In the genomic region with DNA sequence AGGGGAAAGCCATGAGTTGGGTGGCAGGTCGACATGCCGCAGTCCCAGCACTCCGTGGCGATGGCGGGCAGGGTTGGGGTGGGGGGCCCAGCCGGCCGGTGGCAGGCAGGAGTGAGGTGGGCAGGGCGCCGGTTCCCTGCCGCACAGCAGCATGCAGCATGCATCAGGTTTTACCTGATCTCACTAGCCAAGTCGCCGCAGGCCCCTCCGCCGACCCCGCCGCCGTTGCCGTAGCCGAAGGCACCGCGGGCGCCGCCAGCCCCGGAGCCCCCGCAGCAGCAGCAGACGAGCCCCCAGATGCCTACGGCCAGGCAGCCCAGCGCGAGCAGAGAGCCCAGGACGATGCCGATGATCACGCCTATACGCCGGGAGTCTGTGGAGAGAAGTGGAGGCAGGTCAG, we compare ENCODE assay signal across 1 cellular context.
TF ChIP-seq lines count a peak whose summit lies in the region.

No MANE protein-coding gene starts in this region.

TF ChIP-seq in WTC11, 78 proteins besides CTCF, POLR2A, EP300 and RAD21 (continued from another document):
- TF ChIP-seq, protein P1, sequence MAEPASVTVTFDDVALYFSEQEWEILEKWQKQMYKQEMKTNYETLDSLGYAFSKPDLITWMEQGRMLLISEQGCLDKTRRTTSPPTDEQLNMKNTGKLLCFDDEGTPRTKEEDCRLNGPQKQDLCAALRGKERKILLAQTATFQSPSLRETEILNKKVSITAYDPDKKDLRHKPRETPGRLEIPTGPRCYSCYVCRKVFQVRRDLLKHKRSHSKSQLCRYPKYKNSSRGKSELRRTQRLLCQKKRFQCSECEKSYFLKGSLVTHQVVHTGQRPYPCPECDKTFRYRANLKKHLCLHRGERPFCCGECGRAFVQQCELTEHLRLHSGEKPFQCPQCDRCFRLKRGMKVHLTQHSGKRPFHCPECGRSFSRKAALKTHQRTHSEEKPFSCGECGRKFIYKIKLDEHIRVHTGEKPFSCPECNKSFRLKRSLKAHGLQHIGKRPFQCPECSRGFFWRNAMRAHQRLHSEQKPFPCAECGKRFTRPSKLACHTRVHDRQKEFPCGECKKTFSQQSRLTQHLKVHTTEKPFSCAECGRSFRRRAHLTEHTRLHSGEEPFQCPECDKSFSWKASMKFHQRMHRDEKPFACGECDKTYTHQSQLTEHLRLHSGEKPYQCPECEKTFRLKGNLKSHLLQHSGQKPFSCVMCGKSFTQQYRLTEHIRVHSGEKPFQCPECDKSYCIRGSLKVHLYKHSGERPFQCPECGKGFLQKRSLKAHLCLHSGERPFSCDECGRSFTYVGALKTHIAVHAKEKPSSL (CRISPR knock-in tag; conservative IDR thresholded peaks at IDR 0.05) = no peak
- no peak for TF ChIP-seq ELF4 (CRISPR knock-in tag; IDR thresholded peaks at IDR 0.05; ENCODE audit: low read depth)
- TF ChIP-seq, protein P2, sequence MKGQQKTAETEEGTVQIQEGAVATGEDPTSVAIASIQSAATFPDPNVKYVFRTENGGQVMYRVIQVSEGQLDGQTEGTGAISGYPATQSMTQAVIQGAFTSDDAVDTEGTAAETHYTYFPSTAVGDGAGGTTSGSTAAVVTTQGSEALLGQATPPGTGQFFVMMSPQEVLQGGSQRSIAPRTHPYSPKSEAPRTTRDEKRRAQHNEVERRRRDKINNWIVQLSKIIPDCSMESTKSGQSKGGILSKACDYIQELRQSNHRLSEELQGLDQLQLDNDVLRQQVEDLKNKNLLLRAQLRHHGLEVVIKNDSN (CRISPR knock-in tag; IDR thresholded peaks at IDR 0.05) = no peak
- TF ChIP-seq TP53 (CRISPR knock-in tag; IDR thresholded peaks at IDR 0.05) = no peak
